Comparison of ENCODE assay signal across 9 cellular contexts in the genomic region with DNA sequence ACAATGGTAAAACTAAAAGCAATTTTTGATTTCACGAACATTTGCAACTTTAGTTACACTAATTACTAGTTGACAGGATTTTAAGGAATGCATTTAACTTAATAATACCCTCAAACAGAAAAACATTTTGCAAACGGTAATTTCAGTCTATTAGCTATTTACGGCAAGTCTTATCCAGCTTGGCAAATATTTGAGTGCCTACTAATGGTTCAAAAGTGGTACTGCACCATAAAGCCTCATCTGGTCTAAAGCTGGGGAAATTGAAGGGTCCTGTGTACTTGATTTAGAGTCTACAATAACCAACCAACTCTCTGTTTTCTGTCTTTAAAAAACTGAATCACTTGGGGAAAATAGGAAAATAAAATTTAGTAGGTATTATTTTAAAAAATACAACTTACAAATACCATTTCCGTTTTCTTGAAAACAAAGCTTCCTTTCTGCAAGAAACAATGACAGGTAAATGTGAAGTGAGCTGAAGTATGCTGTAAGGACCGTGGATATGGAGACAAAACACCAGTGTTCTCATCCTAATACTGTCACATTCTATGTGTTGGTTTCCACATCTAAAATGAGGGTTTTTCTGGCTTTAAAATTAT.
DNase-seq lines count a peak whose midpoint lies in the region; ATAC-seq and TF ChIP-seq lines count a peak whose summit lies in the region.
"Had no signal": no experiment of that assay in that cellular context is flagged by ENCODE, and none has a peak within 500 bp of the region (broad histone marks: within the 10 kb centered on the region; RNA-seq: fewer than 3 reads in every experiment).

No MANE protein-coding gene starts in this region.

- no peaks in the 10 kb centered on the region for H3K4me1 Mint-ChIP-seq in nephron

- no peak overlapping the region for H3K27ac Mint-ChIP-seq in nephron

- H4K20me1 ChIP-seq in mammary epithelial cell (ENCODE audit: insufficient read depth, low read length) = no peaks in the 10 kb centered on the region

- no peak overlapping the region for H2AFZ ChIP-seq in mammary epithelial cell (ENCODE audit: low read depth, low read length)

- no peaks in the 10 kb centered on the region for H3K79me2 ChIP-seq in mammary epithelial cell (ENCODE audit: insufficient read depth, low read length)

- H3K36me3 ChIP-seq in mammary epithelial cell (ENCODE audit: insufficient read depth, low read length) = no peaks in the 10 kb centered on the region
- H3K36me3 ChIP-seq: HAP-1 had no signal

- TF ChIP-seq CTCF in GM12873 (IDR thresholded peaks at IDR 0.05; ENCODE audit: insufficient read depth, low read depth, low read length, missing control alignments) = peak; percentile 85
- peak; percentile 84 to 92 for TF ChIP-seq CTCF in mammary epithelial cell (conservative IDR thresholded peaks at IDR 0.05 in 1 of 2, IDR thresholded peaks at IDR 0.05 in 1 of 2; ENCODE audit: extremely low read depth in 1 of 2, insufficient read depth in 1 of 2, low read depth in 1 of 2, low read length in 2 of 2)
- peak; percentile 61 to 69 (median 62) for TF ChIP-seq CTCF in nephron (IDR thresholded peaks at IDR 0.05; ENCODE audit: unreplicated experiment in 3 of 3)

- no peaks in the 10 kb centered on the region for H3K27me3 Mint-ChIP-seq in nephron (ENCODE audit: low read depth)

- in situ Hi-C loops in mammary epithelial cell (cut with MboI; ENCODE audit: low sequenced_read_pairs in 2 of 2) = no loop called here

- peaks cover 3% of the 10 kb centered on the region for H3K9me3 Mint-ChIP-seq in nephron

- no peak overlapping the region for H3K4me3 ChIP-seq in mammary epithelial cell (replicated peaks in 1 of 3; ENCODE audit: insufficient read depth in 1 of 3, low read depth in 2 of 3, low read length in 3 of 3)
- H3K4me3 ChIP-seq: HAP-1 had no signal

- intact Hi-C loops in mammary epithelial cell (cut with micrococcal nuclease) = loop anchor here (1.0 to 10.0 kb wide), 3 partner anchors 129 to 280 kb away; no protein-coding TSS in a partner anchor

- BruUV-seq in mammary epithelial cell (replicated peaks; lab: Mats Ljungman, UMichigan) = no TSS peak

- DNase-seq in A172 (ENCODE audit: low spot score) (peak; percentile 35), NCI-H1930 (lab: John Stamatoyannopoulos, UW) (peak; percentile 9 to 32), mammary epithelial cell (peak; percentile 20), mesenteric fat pad (ENCODE audit: low spot score) (no peak)
- DNase-seq in activated CD4-positive, alpha-beta T cell treated with anti-CD3 and anti-CD28 coated beads for 1 hour = no peak

- no peak overlapping the region for H3K4me2 ChIP-seq in mammary epithelial cell (ENCODE audit: insufficient read depth, low read depth, low read length)

- H3K4me1 ChIP-seq in mammary epithelial cell (ENCODE audit: insufficient read depth, low read length) = no peaks in the 10 kb centered on the region

- no peaks in the 10 kb centered on the region for H3K36me3 Mint-ChIP-seq in nephron (ENCODE audit: low read depth)

- H3K27ac ChIP-seq in mammary epithelial cell (ENCODE audit: insufficient read depth, low read depth, low read length) = no peak overlapping the region

- H3K27me3 ChIP-seq in mammary epithelial cell (ENCODE audit: insufficient read depth, low read length) = peaks cover 2% of the 10 kb centered on the region

- no peak overlapping the region for H3K4me3 Mint-ChIP-seq in nephron

- peak; percentile 56 for ATAC-seq in HG02870 (IDR thresholded peaks at IDR 0.05; ENCODE audit: unreplicated experiment)

- CTCF ChIA-PET in mammary epithelial cell (lab: Charles Lee; ENCODE audit: low non-redundant PET) = interaction anchor here (0.5 to 0.9 kb wide), 5 partner anchors 14 to 1110 kb away, joined by 3 to 13 read pairs (median 4); no protein-coding TSS in a partner anchor

- H3K9me3 ChIP-seq in mammary epithelial cell (replicated peaks; ENCODE audit: insufficient read depth, low read length) = no peaks in the 10 kb centered on the region

- no peak overlapping the region for H3K9ac ChIP-seq in mammary epithelial cell (ENCODE audit: insufficient read depth, low read length)

- dilution Hi-C loops in mammary epithelial cell (cut with HindIII; ENCODE audit: low sequenced_read_pairs) = no loop called here

- 28% methylated on average over 5 of the region's 5 CpGs for WGBS in mammary epithelial cell (ENCODE audit: low coverage, missing lambda C conversion rate)

Comparison
In these comparisons a context has a peak if more than half of its experiments do, and no peak if none do; other contexts are left out.
1. DNase-seq: peak in A172 (single experiment), NCI-H1930 (2 of 2) and mammary epithelial cell (single experiment); none in mesenteric fat pad (single experiment) and activated CD4-positive, alpha-beta T cell treated with anti-CD3 and anti-CD28 coated beads for 1 hour (single experiment).
2. Peak in every context shown above with its lines, with median percentiles within 50 percentile points of each other: CTCF ChIP-seq.